8 cellular contexts compared by ENCODE assay signal in genomic region chr3:134299185-134299887, GRCh38. TPM values are rescaled to one million over a fixed set of nuclear protein-coding genes. Genes with fewer than 3 reads are reported as not detected.
DNase-seq lines count a peak whose midpoint lies in the region; ATAC-seq and TF ChIP-seq lines count a peak whose summit lies in the region.

No MANE protein-coding gene starts in this region.

- H3K27me3 ChIP-seq in gastroesophageal sphincter = no peaks in the 10 kb centered on the region
- no peaks in the 10 kb centered on the region for H3K27me3 ChIP-seq in testis

- POLR2A ChIA-PET in RWPE1 (lab: Yijun Ruan, JAX; ENCODE audit: low non-redundant PET) = no interaction called here

- no peak overlapping the region for H3K4me3 ChIP-seq in gastroesophageal sphincter
- H3K4me3 ChIP-seq in testis = no peak overlapping the region

- H3K9me3 ChIP-seq in gastroesophageal sphincter = no peaks in the 10 kb centered on the region
- no peaks in the 10 kb centered on the region for H3K9me3 ChIP-seq in testis

- TF ChIP-seq EP300 in gastroesophageal sphincter (IDR thresholded peaks at IDR 0.05) = no peak

- H3K27ac ChIP-seq in RWPE1 = 0 out of 2 replicates have a peak overlapping the region, but pooled peaks have one; percentile 9
- H3K27ac ChIP-seq in gastroesophageal sphincter = peak overlapping the region in 1 of 4 donors; percentile 3
- H3K27ac ChIP-seq in testis = no peak overlapping the region

- H3K36me3 ChIP-seq in gastroesophageal sphincter (no peaks in the 10 kb centered on the region), testis (ENCODE audit: low read depth, missing control alignments) (no peaks in the 10 kb centered on the region)

- WGBS in gastroesophageal sphincter (ENCODE audit: low coverage in 1 of 2), 2 donors = 50 to 56% methylated on average over 2 to 4 of the region's 4 CpGs
- 74% methylated on average over 4 of the region's 4 CpGs for WGBS in testis, 2 donors

- H3K4me1 ChIP-seq in gastroesophageal sphincter (peaks cover 0 to 4% (median 0%) of the 10 kb centered on the region in 3 donors), testis (no peaks in the 10 kb centered on the region)

- TF ChIP-seq CTCF in RWPE1 (conservative IDR thresholded peaks at IDR 0.05; ENCODE audit: low read depth) = peak; percentile 23; the same call in 1 of the 2 replicates
- TF ChIP-seq CTCF in gastroesophageal sphincter (IDR thresholded peaks at IDR 0.05) = peak; percentile 23 to 62 (median 60)
- TF ChIP-seq CTCF in testis (IDR thresholded peaks at IDR 0.05) = peak in 2 of 3 experiments; percentile 33 to 58

- CTCF ChIA-PET in RWPE1 (lab: Yijun Ruan, JAX) = interaction anchor here (0.6 to 0.7 kb wide), 4 partner anchors 81 to 178 kb away, joined by 4 to 5 read pairs (median 4); no protein-coding TSS in a partner anchor

- intact Hi-C loops in testis (cut with DNase I; ENCODE audit: low total_unique reads) = no loop called here

- peak; percentile 11 to 59 for DNase-seq in NCI-H446 (lab: John Stamatoyannopoulos, UW)
- DNase-seq in NCI-H446 treated with DMSO at 0.1 percent for 48 hours (lab: John Stamatoyannopoulos, UW) = no peak
- DNase-seq in RWPE1 (ENCODE audit: low spot score) = no peak
- peak; percentile 40 for DNase-seq in testis
- no peak for DNase-seq in cerebellum (ENCODE audit: low spot score)

- TF ChIP-seq POLR2A in gastroesophageal sphincter (IDR thresholded peaks at IDR 0.05) (no peak), testis (IDR thresholded peaks at IDR 0.05) (no peak)

- ATAC-seq in gastroesophageal sphincter (peak; percentile 81), GM21786 (IDR thresholded peaks at IDR 0.05; ENCODE audit: unreplicated experiment) (no peak), HG03025 (IDR thresholded peaks at IDR 0.05; ENCODE audit: low FRiP score, unreplicated experiment) (no peak)

RNA-seq across cellular contexts. Expression of gene RYK, which starts 48.7 kb away (rescaled TPM):
- total RNA-seq in gastroesophageal sphincter (100 to 1,000 TPM in 3 of 4 donors, 10 to 100 TPM in 1; 92.7 to 133 (median 115) TPM), testis (100 to 1,000 TPM; 112 to 120 TPM), cerebellum (107 TPM)
- polyA plus RNA-seq in testis (ENCODE audit: insufficient read depth, low read depth, low replicate concordance) = 82.6 TPM

Comparison
In these comparisons a context has a peak if more than half of its experiments do, and no peak if none do; other contexts are left out.
1. DNase-seq: peak in NCI-H446 (2 of 2) and testis (single experiment); none in NCI-H446 treated with DMSO at 0.1 percent for 48 hours (single experiment), RWPE1 (single experiment) and cerebellum (single experiment).
2. Peak in every context shown above with its lines, with median percentiles within 50 percentile points of each other: CTCF ChIP-seq.